Comparison of ENCODE assay signal across 8 cellular contexts in the genomic region with DNA sequence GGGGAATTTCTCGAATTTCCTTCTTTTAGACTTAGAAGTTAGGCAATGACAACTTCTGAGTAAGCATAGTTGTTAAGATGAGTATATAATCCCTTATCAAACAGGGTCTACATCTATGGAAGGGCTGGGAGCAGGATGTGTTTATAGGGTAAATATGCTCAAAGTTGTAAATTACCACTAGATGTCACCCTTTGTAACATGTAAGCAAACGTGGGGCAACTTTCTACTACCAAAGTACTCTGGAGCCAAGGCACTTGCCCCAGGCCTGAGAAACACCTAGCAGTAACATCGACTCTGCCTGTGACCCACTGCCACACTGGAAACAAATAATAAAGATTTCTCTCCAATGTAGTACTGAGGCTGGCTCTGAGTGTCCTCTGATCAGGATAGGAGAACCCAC.
DNase-seq lines count a peak whose midpoint lies in the region; ATAC-seq, FAIRE-seq and TF ChIP-seq lines count a peak whose summit lies in the region.

No MANE protein-coding gene starts in this region.

- H3K4me3 ChIP-seq in SK-N-MC = no peak overlapping the region

- TF ChIP-seq POLR2A in H54 (IDR thresholded peaks at IDR 0.05; ENCODE audit: low read depth, low read length) = no peak

- H3K4me1 ChIP-seq in foreskin keratinocyte = no peaks in the 10 kb centered on the region

- FAIRE-seq in H54 (lab: Jason Lieb, UNC) = no peak

- no peaks in the 10 kb centered on the region for H3K36me3 ChIP-seq in SK-N-MC (ENCODE audit: insufficient read depth, low read length)

- H3K9ac ChIP-seq in SK-N-MC (ENCODE audit: insufficient read length) = no peak overlapping the region

- TF ChIP-seq CTCF in GM12873 (IDR thresholded peaks at IDR 0.05; ENCODE audit: insufficient read depth, low read depth, low read length, missing control alignments) = peak; percentile 41
- peak; percentile 48 for TF ChIP-seq CTCF in LNCAP (IDR thresholded peaks at IDR 0.05)
- TF ChIP-seq CTCF in foreskin keratinocyte (conservative IDR thresholded peaks at IDR 0.05) = peak; percentile 74

- H3K27me3 ChIP-seq in foreskin keratinocyte = no peaks in the 10 kb centered on the region

- ATAC-seq in foreskin keratinocyte (peak; percentile 88), GM18873 (IDR thresholded peaks at IDR 0.05; ENCODE audit: low FRiP score, unreplicated experiment) (no peak)

- H3K9me3 ChIP-seq in SK-N-MC (ENCODE audit: low read depth, low read length) = no peaks in the 10 kb centered on the region

- DNase-seq in H54 (ENCODE audit: insufficient read length, low spot score) (peak; percentile 4), SK-N-MC (ENCODE audit: low read depth, low spot score) (peak; percentile 73), foreskin keratinocyte (peak; percentile 20 to 62), smooth muscle cell of the brain vasculature (ENCODE audit: low read depth, low spot score) (peak; percentile 18), mucosa of gallbladder (ENCODE audit: low spot score) (no peak)

- H3K27ac ChIP-seq in SK-N-MC (no peak overlapping the region), foreskin keratinocyte (no peak overlapping the region)
